ENCODE assay signal across 8 cellular contexts in genomic region chr12:4538207-4539160, GRCh38. TPM values are rescaled to one million over a fixed set of nuclear protein-coding genes. Genes with fewer than 3 reads are reported as not detected.
DNase-seq lines count a peak whose midpoint lies in the region; ATAC-seq, FAIRE-seq and TF ChIP-seq lines count a peak whose summit lies in the region.

A gene with protein sequence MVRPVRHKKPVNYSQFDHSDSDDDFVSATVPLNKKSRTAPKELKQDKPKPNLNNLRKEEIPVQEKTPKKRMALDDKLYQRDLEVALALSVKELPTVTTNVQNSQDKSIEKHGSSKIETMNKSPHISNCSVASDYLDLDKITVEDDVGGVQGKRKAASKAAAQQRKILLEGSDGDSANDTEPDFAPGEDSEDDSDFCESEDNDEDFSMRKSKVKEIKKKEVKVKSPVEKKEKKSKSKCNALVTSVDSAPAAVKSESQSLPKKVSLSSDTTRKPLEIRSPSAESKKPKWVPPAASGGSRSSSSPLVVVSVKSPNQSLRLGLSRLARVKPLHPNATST (plus strand): TSS chr12:4538890. CDS start chr12:4538940, 50 bp downstream.

- 0 out of 5 replicates have a peak, but pooled peaks cover 0 to 4% of the 10 kb centered on the region in 2 experiments for H3K36me3 ChIP-seq in HepG2 (replicated peaks in 1 of 2; ENCODE audit: control insufficient read depth in 1 of 2, insufficient read depth in 2 of 2, low read length in 2 of 2)

- H3K4me1 ChIP-seq in HepG2 (ENCODE audit: insufficient read depth, low read length), result peaks cover 22% of the 10 kb centered on the region

- H3K79me2 ChIP-seq in HepG2 (ENCODE audit: insufficient read depth, low read length), result peaks cover 35% of the 10 kb centered on the region

- FAIRE-seq in HepG2 (lab: Jason Lieb, UNC), result peak; percentile 75

- H2AFZ ChIP-seq in HepG2 (ENCODE audit: low read length), result peak within 1 kb of the TSS; percentile 93

- POLR2A ChIA-PET in HepG2 (lab: Yijun Ruan, JAX), result no interaction called here

- TF ChIP-seq CTCF in C4-2B (conservative IDR thresholded peaks at IDR 0.05) (no peak), HepG2 (CRISPR knock-in tag; IDR thresholded peaks at IDR 0.05) (no peak)

- WGBS in HepG2 (ENCODE audit: low lambda C conversion rate), result 2% methylated on average over 46 of the region's 49 CpGs

- intact Hi-C loops in HepG2 (cut with micrococcal nuclease; ENCODE audit: unreplicated experiment), result no loop called here

- DNase-seq in NCI-H82 (lab: John Stamatoyannopoulos, UW) (peak; percentile 98), dermis microvascular lymphatic vessel endothelial cell (ENCODE audit: low read depth in 2 of 2) (peak; percentile 96 to 98), HepG2 (ENCODE audit: low spot score) (peak; percentile 93)
- DNase-seq in activated CD4-positive, alpha-beta T cell treated with anti-CD3 and anti-CD28 coated beads, Interleukin-2, amount 50 U/mL, for 48 hours, result peak; percentile 92 to 95
- peak; percentile 91 for DNase-seq in stimulated activated CD4-positive, alpha-beta T cell treated with anti-CD3 and anti-CD28 coated beads, Interleukin-4, amount 100 ng/mL, for 1 hour

- ATAC-seq in GM19397 (IDR thresholded peaks at IDR 0.05; ENCODE audit: unreplicated experiment), result peak; percentile 82
- peak; percentile 82 for ATAC-seq in HG03571 (IDR thresholded peaks at IDR 0.05; ENCODE audit: unreplicated experiment)
- peak; percentile 99 for ATAC-seq in HepG2

- H3K27ac ChIP-seq in C4-2B (peak within 1 kb of the TSS; percentile 80), HepG2 (ENCODE audit: extremely low read length, insufficient read depth, low read length) (peak within 1 kb of the TSS; percentile 89)

- H3K4me2 ChIP-seq in HepG2 (ENCODE audit: low read depth, low read length), result peak within 1 kb of the TSS; percentile 67

- peak in 1 of 2 experiments; percentile 75; a peak in 2 of 4 replicates for TF ChIP-seq POLR2A in HepG2 (IDR thresholded peaks at IDR 0.05; ENCODE audit: insufficient read depth in 1 of 2, low read depth in 2 of 2, low read length in 2 of 2)

- H3K9me3 ChIP-seq in HepG2 (ENCODE audit: low read length), result no peaks in the 10 kb centered on the region

- no peak for TF ChIP-seq RAD21 in HepG2 (CRISPR knock-in tag; IDR thresholded peaks at IDR 0.05)

- H4K20me1 ChIP-seq in HepG2 (ENCODE audit: insufficient read depth, low read length), result no peaks in the 10 kb centered on the region

- BruUV-seq in HepG2 (replicated peaks; lab: Mats Ljungman, UMichigan), result no TSS peak

- TF ChIP-seq EP300 in HepG2 (IDR thresholded peaks at IDR 0.05; ENCODE audit: low read depth in 2 of 2, low read length in 2 of 2) (peak in 1 of 2 experiments; percentile 58; a peak in 2 of 4 replicates), HepG2 (CRISPR knock-in tag; IDR thresholded peaks at IDR 0.05; ENCODE audit: borderline replicate concordance) (no peak)

- H3K27me3 ChIP-seq in HepG2 (ENCODE audit: control insufficient read depth in 1 of 2, insufficient read depth in 2 of 2, low read length in 2 of 2), result no peaks in the 10 kb centered on the region; a peak in 1 of 5 replicates

- in situ Hi-C loops in HepG2 (cut with HindIII; ENCODE audit: extremely low pct_ligation_motif_present, low pct_unique_long_range_greater_than_20kb), result loop anchor here (10.0 kb wide), 1 partner anchor 234 kb away; no protein-coding TSS in a partner anchor

- CTCF ChIA-PET in HepG2 (lab: Yijun Ruan, JAX; ENCODE audit: low intra/inter-chr PET ratio, low total read pairs), result no interaction called here

- H3K9ac ChIP-seq in HepG2 (ENCODE audit: insufficient read depth, low read depth, low read length), result peak within 1 kb of the TSS; percentile 86

- H3K4me3 ChIP-seq in HepG2 (replicated peaks in 1 of 3; ENCODE audit: insufficient read depth in 1 of 3, low read depth in 2 of 3, low read length in 3 of 3), result peak within 1 kb of the TSS; percentile 79 to 91 (median 84)

TF ChIP-seq in HepG2, 621 proteins besides CTCF, POLR2A, EP300 and RAD21 (continues in another document):
- TF ChIP-seq PPARG (CRISPR knock-in tag; conservative IDR thresholded peaks at IDR 0.05) (0 out of 2 replicates have a peak, but pooled peaks have one; percentile 9), STAG1 (CRISPR knock-in tag; IDR thresholded peaks at IDR 0.05) (no peak), ZBTB21 (CRISPR knock-in tag; IDR thresholded peaks at IDR 0.05) (no peak), IKZF1 (IDR thresholded peaks at IDR 0.05) (no peak), ZNF543 (CRISPR knock-in tag; IDR thresholded peaks at IDR 0.05) (peak; percentile 73; the same call in 1 of the 2 replicates), AKAP8 (CRISPR knock-in tag; IDR thresholded peaks at IDR 0.05) (no peak), ZNF160 (CRISPR knock-in tag; IDR thresholded peaks at IDR 0.05) (0 out of 2 replicates have a peak, but pooled peaks have one; percentile 52), ZSCAN25 (CRISPR knock-in tag; IDR thresholded peaks at IDR 0.05) (no peak), ZNF567 (CRISPR knock-in tag; IDR thresholded peaks at IDR 0.05; ENCODE audit: borderline replicate concordance) (no peak), ARID2 (CRISPR knock-in tag; IDR thresholded peaks at IDR 0.05; ENCODE audit: borderline replicate concordance) (no peak), ZNF777 (CRISPR knock-in tag; IDR thresholded peaks at IDR 0.05) (no peak; the same call in 1 of the 2 replicates), SRY (CRISPR knock-in tag; IDR thresholded peaks at IDR 0.05) (no peak), NFE2L1 (CRISPR knock-in tag; IDR thresholded peaks at IDR 0.05; ENCODE audit: borderline replicate concordance) (no peak), NR2F1 (CRISPR knock-in tag; IDR thresholded peaks at IDR 0.05) (no peak), KLF12 (CRISPR knock-in tag; IDR thresholded peaks at IDR 0.05; ENCODE audit: borderline replicate concordance) (peak; percentile 57; the same call in 1 of the 2 replicates), ARNTL (CRISPR knock-in tag; IDR thresholded peaks at IDR 0.05) (no peak), THAP11 (CRISPR knock-in tag; IDR thresholded peaks at IDR 0.05) (peak; percentile 93), ZNF205 (CRISPR knock-in tag; IDR thresholded peaks at IDR 0.05) (0 out of 2 replicates have a peak, but pooled peaks have one; percentile 22), MTERF4 (CRISPR knock-in tag; IDR thresholded peaks at IDR 0.05) (no peak), ZFP36 (IDR thresholded peaks at IDR 0.05; ENCODE audit: borderline replicate concordance, low read depth, low read length, partially characterized antibody) (no peak), ZNF878 (CRISPR knock-in tag; IDR thresholded peaks at IDR 0.05) (peak; percentile 17)
- TF ChIP-seq, protein P1, sequence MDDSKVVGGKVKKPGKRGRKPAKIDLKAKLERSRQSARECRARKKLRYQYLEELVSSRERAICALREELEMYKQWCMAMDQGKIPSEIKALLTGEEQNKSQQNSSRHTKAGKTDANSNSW (CRISPR knock-in tag; IDR thresholded peaks at IDR 0.05; ENCODE audit: borderline replicate concordance), result no peak
- TF ChIP-seq, protein P2, sequence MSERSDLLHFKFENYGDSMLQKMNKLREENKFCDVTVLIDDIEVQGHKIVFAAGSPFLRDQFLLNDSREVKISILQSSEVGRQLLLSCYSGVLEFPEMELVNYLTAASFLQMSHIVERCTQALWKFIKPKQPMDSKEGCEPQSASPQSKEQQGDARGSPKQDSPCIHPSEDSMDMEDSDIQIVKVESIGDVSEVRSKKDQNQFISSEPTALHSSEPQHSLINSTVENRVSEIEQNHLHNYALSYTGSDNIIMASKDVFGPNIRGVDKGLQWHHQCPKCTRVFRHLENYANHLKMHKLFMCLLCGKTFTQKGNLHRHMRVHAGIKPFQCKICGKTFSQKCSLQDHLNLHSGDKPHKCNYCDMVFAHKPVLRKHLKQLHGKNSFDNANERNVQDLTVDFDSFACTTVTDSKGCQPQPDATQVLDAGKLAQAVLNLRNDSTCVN (CRISPR knock-in tag; IDR thresholded peaks at IDR 0.05; ENCODE audit: borderline replicate concordance), result no peak

RNA-seq across cellular contexts. Expression of the gene that starts here (rescaled TPM):
- 6.3 and 14.1 TPM in 2 replicates for total RNA-seq in dermis microvascular lymphatic vessel endothelial cell
- 49.3 and 79.3 TPM in 2 replicates for total RNA-seq in HepG2 (2016; rRNA removed; fragmentation: Illumina TruSeq; extraction: Trizol)
- total RNA-seq in HepG2 (2016; cell fraction: cytosol; rRNA removed; fragmentation: Illumina TruSeq; extraction: Trizol; ENCODE audit: low read depth), result 6.9 and 7.6 TPM in 2 replicates
- 51.4 and 84.6 TPM in 2 replicates for total RNA-seq in HepG2 (2016; cell fraction: insoluble cytoplasmic fraction; rRNA removed; fragmentation: Illumina TruSeq; extraction: Trizol)
- 17.9 and 22.4 TPM in 2 replicates for total RNA-seq in HepG2 (2016; cell fraction: membrane; rRNA removed; fragmentation: Illumina TruSeq; extraction: Trizol)
- 45.3 and 45.9 TPM in 2 replicates for total RNA-seq in HepG2 (2016; cell fraction: nucleus; rRNA removed; fragmentation: Illumina TruSeq; extraction: Trizol)
- polyA plus RNA-seq in HepG2 (2011; rRNA removed), result 6.7 and 16.6 TPM in 2 replicates
- polyA plus RNA-seq in HepG2 (2011; cell fraction: cytosol; rRNA removed), result 4.7 and 6.3 TPM in 2 replicates
- polyA plus RNA-seq in HepG2 (2011; cell fraction: nucleus; rRNA removed), result 8.7 and 9.8 TPM in 2 replicates
- polyA plus RNA-seq in HepG2 (2012), result 6.3 and 17.3 TPM in 2 replicates
- polyA plus RNA-seq in HepG2 (2016; cell fraction: cytosol; fragmentation: Illumina TruSeq; extraction: Trizol; ENCODE audit: low read depth), result 3.3 and 3.4 TPM in 2 replicates
- 68.2 and 73.1 TPM in 2 replicates for polyA plus RNA-seq in HepG2 (2016; cell fraction: insoluble cytoplasmic fraction; fragmentation: Illumina TruSeq; extraction: Trizol; ENCODE audit: low read depth)
- 8.8 and 8.9 TPM in 2 replicates for polyA plus RNA-seq in HepG2 (2016; cell fraction: membrane; fragmentation: Illumina TruSeq; extraction: Trizol; ENCODE audit: low read depth)
- polyA plus RNA-seq in HepG2 (2016; cell fraction: nucleus; fragmentation: Illumina TruSeq; extraction: Trizol; ENCODE audit: insufficient read depth, low read depth), result 40.3 and 41.0 TPM in 2 replicates
- polyA minus RNA-seq in HepG2 (2011; rRNA and poly(A)+ RNA removed; ENCODE audit: low replicate concordance), result 1.8 and 5.4 TPM in 2 replicates
- 3.5 and 5.9 TPM in 2 replicates for polyA minus RNA-seq in HepG2 (2011; cell fraction: cytosol; rRNA and poly(A)+ RNA removed)
- 20.3 and 23.4 TPM in 2 replicates for polyA minus RNA-seq in HepG2 (2011; cell fraction: nucleus; rRNA and poly(A)+ RNA removed)

Comparison
In these comparisons a context has a peak if more than half of its experiments do, and no peak if none do; other contexts are left out.
1. Peak in every context shown above with its lines: DNase-seq, ATAC-seq, H3K4me3 ChIP-seq and H3K27ac ChIP-seq.